In genomic region chr10:103742779-103743178, GRCh38 we compare ENCODE assay signal across 16 cellular contexts.
"Had no signal": no experiment of that assay in that cellular context is flagged by ENCODE, and none has a peak within 500 bp of the region (broad histone marks: within the 10 kb centered on the region; RNA-seq: fewer than 3 reads in every experiment).

No MANE protein-coding gene starts in this region.

- H3K36me3 ChIP-seq: suprapubic skin had no signal

- DNase-seq: activated B cell treated with CpG ODN at 0.5 μM for 24 hours; activated effector memory CD4-positive, alpha-beta T cell treated with Interleukin-2 at 50 U/mL for 16 hours; activated T-cell treated with anti-CD3 and anti-CD28 coated beads for 4 hours; amniotic stem cell; central memory CD4-positive, alpha-beta T cell; effector CD4-positive, alpha-beta T cell; foreskin keratinocyte; glutamatergic neuron; kidney glomerular epithelial cell; mesendoderm; occipital lobe; stimulated activated CD4-positive, alpha-beta T cell treated with anti-CD3 and anti-CD28 coated beads, Interleukin-15, amount 100 ng/mL, for 24 hours; stimulated activated CD4-positive, alpha-beta T cell treated with anti-CD3 and anti-CD28 coated beads, Interleukin-4, amount 100 ng/mL, for 24 hours had no signal

- ATAC-seq: activated naive CD4-positive, alpha-beta T cell treated with anti-CD3 and anti-CD28 coated beads, Interleukin-2, amount 50 U/mL, for 72 hours; foreskin keratinocyte had no signal

- H3K4me3 ChIP-seq: coronary artery, suprapubic skin had no signal

- H3K9me3 ChIP-seq: suprapubic skin had no signal

- H3K27me3 ChIP-seq: foreskin keratinocyte, suprapubic skin had no signal

- H3K27ac ChIP-seq: coronary artery, foreskin keratinocyte, suprapubic skin had no signal
